In the genomic region with DNA sequence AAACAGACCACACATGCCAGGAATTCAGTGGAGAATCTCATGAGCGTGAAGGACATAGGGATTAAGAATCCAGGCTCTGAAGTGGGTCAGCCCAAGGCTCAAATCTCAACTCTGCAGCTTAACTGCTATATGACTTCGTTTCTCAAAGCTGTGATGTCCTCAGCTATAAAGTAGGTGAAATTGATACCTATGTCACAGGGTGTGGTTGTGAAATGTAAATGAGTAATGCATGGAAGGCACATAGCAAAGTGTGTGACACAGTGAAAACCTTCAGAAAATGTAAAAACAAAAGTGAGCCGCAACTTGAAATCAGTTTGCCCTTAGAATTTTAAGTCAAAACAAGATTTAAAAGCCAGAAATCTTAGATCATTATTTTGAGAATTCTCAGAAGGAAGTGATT, we compare ENCODE assay signal across 21 cellular contexts.
"Had no signal": no experiment of that assay in that cellular context is flagged by ENCODE, and none has a peak within 500 bp of the region (broad histone marks: within the 10 kb centered on the region; RNA-seq: fewer than 3 reads in every experiment).

No MANE protein-coding gene starts in this region.

- H3K27ac ChIP-seq: cardiac muscle cell, dorsolateral prefrontal cortex, gastrocnemius medialis, heart left ventricle, lower lobe of right lung, prostate gland, upper lobe of left lung had no signal

- FAIRE-seq: TTC549 had no signal

- H3K27me3 ChIP-seq: cardiac muscle cell, dorsolateral prefrontal cortex, gastrocnemius medialis, heart left ventricle, upper lobe of left lung had no signal

- H3K4me2 ChIP-seq: smooth muscle cell had no signal

- H3K9me3 ChIP-seq: gastrocnemius medialis, heart left ventricle, lower lobe of right lung, prostate gland, upper lobe of left lung had no signal

- H3K4me1 ChIP-seq: gastrocnemius medialis, heart left ventricle, lower lobe of right lung, prostate gland, upper lobe of left lung had no signal

- H3K4me3 ChIP-seq: cardiac muscle cell, dorsolateral prefrontal cortex, gastrocnemius medialis, heart left ventricle, lower lobe of right lung, prostate gland, smooth muscle cell, upper lobe of left lung had no signal

- DNase-seq: activated B cell treated with CpG ODN at 0.5 μM for 24 hours; activated CD4-positive, alpha-beta T cell treated with anti-CD3 and anti-CD28 coated beads for 48 hours; activated CD8-positive, alpha-beta memory T cell treated with anti-CD3 and anti-CD28 coated beads, Interleukin-2, amount 50 U/mL, for 4 hours; activated CD8-positive, alpha-beta T cell treated with anti-CD3 and anti-CD28 coated beads for 36 hours; activated naive CD8-positive, alpha-beta T cell treated with anti-CD3 and anti-CD28 coated beads, Interleukin-2, amount 10 ng/mL, durations not matched to agents 7 days and 5 days; aorta; dorsolateral prefrontal cortex; gastrocnemius medialis; heart left ventricle; left cardiac atrium; lower lobe of right lung; right cardiac atrium; stimulated activated CD4-positive, alpha-beta T cell treated with anti-CD3 and anti-CD28 coated beads, Interleukin-4, amount 100 ng/mL, for 4 hours; stimulated activated CD8-positive, alpha-beta memory T cell treated with anti-CD3 and anti-CD28 coated beads, Interleukin-4, amount 100 ng/mL, for 48 hours; stimulated activated naive CD8-positive, alpha-beta T cell treated with anti-CD3 and anti-CD28 coated beads, Interleukin-15, amount 100 ng/mL, for 72 hours; T-helper 2 cell; upper lobe of left lung had no signal

- H3K36me3 ChIP-seq: cardiac muscle cell, gastrocnemius medialis, heart left ventricle, lower lobe of right lung, prostate gland, upper lobe of left lung had no signal
